In the genomic region with DNA sequence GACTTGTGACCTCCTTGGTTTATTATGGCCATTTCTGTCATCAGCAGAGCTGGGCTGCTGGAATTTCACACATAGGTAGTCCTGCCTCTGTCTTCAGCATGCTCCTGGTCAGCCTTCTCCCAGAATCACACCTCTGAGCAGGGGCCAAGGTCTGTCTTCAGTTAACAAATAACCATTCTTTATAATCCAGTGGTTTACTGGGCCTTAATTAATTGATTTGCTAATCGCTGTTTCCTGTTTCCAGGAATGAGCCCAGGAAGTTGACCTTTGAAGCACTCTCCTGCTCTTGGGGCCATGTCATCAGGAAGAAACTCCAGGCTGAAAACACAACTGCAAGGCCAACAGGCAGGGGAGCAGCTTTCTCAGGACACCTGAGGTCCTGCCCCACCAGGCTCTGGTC, we compare ENCODE assay signal across 22 cellular contexts.
DNase-seq lines count a peak whose midpoint lies in the region; ATAC-seq and TF ChIP-seq lines count a peak whose summit lies in the region.
"Had no signal": no experiment of that assay in that cellular context is flagged by ENCODE, and none has a peak within 500 bp of the region (broad histone marks: within the 10 kb centered on the region; RNA-seq: fewer than 3 reads in every experiment).

No MANE protein-coding gene starts in this region.

- CTCF ChIA-PET in Caco-2 (lab: Charles Lee), result interaction anchor here (0.6 kb wide), 1 partner anchor 121 kb away, joined by 4 read pairs; no protein-coding TSS in a partner anchor
- CTCF ChIA-PET in OCI-LY7 (lab: Charles Lee; ENCODE audit: unreplicated experiment), result no interaction called here

- POLR2A ChIA-PET in Caco-2 (lab: Charles Lee), result no interaction called here
- POLR2A ChIA-PET in OCI-LY7 (lab: Charles Lee), result interaction anchor here (0.9 to 1.4 kb wide), 2 partner anchors 10 to 198 kb away, joined by 3 to 5 read pairs; no protein-coding TSS in a partner anchor

- H3K9me3 ChIP-seq in Caco-2 (no peaks in the 10 kb centered on the region), OCI-LY7 (ENCODE audit: low read length) (no peaks in the 10 kb centered on the region), hepatocyte (ENCODE audit: low read depth) (no peaks in the 10 kb centered on the region), neural progenitor cell (ENCODE audit: low read depth) (no peaks in the 10 kb centered on the region)
- H3K9me3 ChIP-seq: SJSA1 had no signal

- WGBS in hepatocyte (ENCODE audit: low lambda C conversion rate, missing lambda C conversion rate), result 76% methylated on average over 1 of the region's 1 CpG

- no peaks in the 10 kb centered on the region for H3K9me2 ChIP-seq in OCI-LY7 (ENCODE audit: insufficient read depth, low read length)
- no peaks in the 10 kb centered on the region for H3K9me2 ChIP-seq in hepatocyte (replicated peaks; ENCODE audit: insufficient read depth)

- no peaks in the 10 kb centered on the region for H3K9me3 Mint-ChIP-seq in Caco-2 (ENCODE audit: unreplicated experiment)
- peaks cover 1% of the 10 kb centered on the region for H3K9me3 Mint-ChIP-seq in neural progenitor cell

- no peak overlapping the region for H2AFZ ChIP-seq in OCI-LY7 (ENCODE audit: low read length)
- no peak overlapping the region for H2AFZ ChIP-seq in hepatocyte
- H2AFZ ChIP-seq in neural progenitor cell (replicated peaks), result no peak overlapping the region
- H2AFZ ChIP-seq: GM23248 had no signal

- H3K9ac ChIP-seq in neural progenitor cell, result no peak overlapping the region
- H3K9ac ChIP-seq: GM23248 had no signal

- no peak for ATAC-seq in HG02938 (IDR thresholded peaks at IDR 0.05; ENCODE audit: unreplicated experiment)

- H3K4me3 ChIP-seq in Caco-2 (ENCODE audit: low read depth, low read length) (no peak overlapping the region), OCI-LY7 (ENCODE audit: low read depth, low read length, poor library complexity, severe bottlenecking) (no peak overlapping the region), hepatocyte (no peak overlapping the region), neural progenitor cell (no peak overlapping the region)
- H3K4me3 ChIP-seq: GM23248, SJSA1 had no signal

- H3K4me3 Mint-ChIP-seq in Caco-2 (ENCODE audit: unreplicated experiment), result no peak overlapping the region
- H3K4me3 Mint-ChIP-seq in neural progenitor cell, result no peak overlapping the region
- H3K4me3 Mint-ChIP-seq: H9 had no signal

- BruUV-seq in Caco-2 (replicated peaks; lab: Mats Ljungman, UMichigan) (no TSS peak), OCI-LY7 (replicated peaks; lab: Mats Ljungman, UMichigan) (no TSS peak)

- H3K36me3 Mint-ChIP-seq in Caco-2 (ENCODE audit: insufficient read depth, unreplicated experiment), result no peaks in the 10 kb centered on the region
- no peaks in the 10 kb centered on the region for H3K36me3 Mint-ChIP-seq in neural progenitor cell

- H4K20me1 ChIP-seq in OCI-LY7 (ENCODE audit: insufficient read depth, low read length) (no peaks in the 10 kb centered on the region), hepatocyte (ENCODE audit: insufficient read depth, poor library complexity, severe bottlenecking) (no peaks in the 10 kb centered on the region), neural progenitor cell (ENCODE audit: low read depth) (no peaks in the 10 kb centered on the region)

- intact Hi-C loops in Caco-2 (cut with micrococcal nuclease; ENCODE audit: unreplicated experiment), result no loop called here
- intact Hi-C loops in OCI-LY7 (cut with micrococcal nuclease; ENCODE audit: unreplicated experiment), result no loop called here

- TF ChIP-seq CTCF in Caco-2 (IDR thresholded peaks at IDR 0.05; ENCODE audit: insufficient read depth in 1 of 2, low read depth in 1 of 2, low read length in 1 of 2, severe bottlenecking in 1 of 2, unreplicated experiment in 1 of 2) (no peak), OCI-LY7 (conservative IDR thresholded peaks at IDR 0.05; ENCODE audit: low read length) (no peak), hepatocyte (IDR thresholded peaks at IDR 0.05; ENCODE audit: poor library complexity) (no peak), neural progenitor cell (IDR thresholded peaks at IDR 0.05) (no peak)

- DNase-seq in Caco-2, result no peak
- no peak for DNase-seq in OCI-LY7 (ENCODE audit: low spot score)
- DNase-seq in hepatocyte (ENCODE audit: low spot score), result peak; percentile 11
- no peak for DNase-seq in neural progenitor cell (ENCODE audit: low spot score)
- DNase-seq in substantia nigra (lab: John Stamatoyannopoulos, UW), result no peak
- no peak for DNase-seq in nucleus accumbens (lab: John Stamatoyannopoulos, UW)
- no peak for DNase-seq in germinal center (ENCODE audit: low spot score)
- DNase-seq: 8988T; ACHN; DMS153; GM23248; H9; NCI-H1092; NCI-H1417 treated with DMSO at 0.1 percent for 48 hours; NCI-H187 treated with DMSO at 0.1 percent for 48 hours; NCI-H524 treated with DMSO at 0.1 percent for 48 hours; NCI-H774; NK-92 treated with Interleukin-12 subunit alpha and Interleukin-12 subunit beta, amount 100 ng/mL, for 24 hours; Right ventricle myocardium superior; RPMI8226 had no signal

- H3F3A ChIP-seq in neural progenitor cell (ENCODE audit: low read depth), result no peaks in the 10 kb centered on the region

- H3K27ac Mint-ChIP-seq in Caco-2 (ENCODE audit: unreplicated experiment) (peak overlapping the region; percentile 38), neural progenitor cell (peak overlapping the region; percentile 6)

- H3K4me2 ChIP-seq in OCI-LY7 (ENCODE audit: low read length) (0 out of 2 replicates have a peak overlapping the region, but pooled peaks have one; percentile 3), hepatocyte (no peak overlapping the region), neural progenitor cell (no peak overlapping the region)

- H3K4me1 Mint-ChIP-seq in Caco-2 (ENCODE audit: low read depth, unreplicated experiment) (peaks cover 6% of the 10 kb centered on the region), neural progenitor cell (peaks cover 20% of the 10 kb centered on the region)

- H3K4me1 ChIP-seq in Caco-2, result no peaks in the 10 kb centered on the region
- peaks cover 14% of the 10 kb centered on the region for H3K4me1 ChIP-seq in OCI-LY7 (ENCODE audit: insufficient read depth, low read length, poor library complexity, severe bottlenecking)
- H3K4me1 ChIP-seq in hepatocyte (ENCODE audit: insufficient read depth), result peaks cover 3% of the 10 kb centered on the region
- H3K4me1 ChIP-seq in neural progenitor cell, result peaks cover 4% of the 10 kb centered on the region

- H3K36me3 ChIP-seq in Caco-2 (ENCODE audit: control insufficient read depth, insufficient read depth, low read length) (no peaks in the 10 kb centered on the region), OCI-LY7 (ENCODE audit: insufficient read depth, low read length) (no peaks in the 10 kb centered on the region), hepatocyte (replicated peaks; ENCODE audit: insufficient read depth, low read depth) (no peaks in the 10 kb centered on the region), neural progenitor cell (no peaks in the 10 kb centered on the region)
- H3K36me3 ChIP-seq: SJSA1 had no signal

- H3K79me2 ChIP-seq in OCI-LY7 (ENCODE audit: insufficient read depth, low read depth, low read length), result no peaks in the 10 kb centered on the region
- H3K79me2 ChIP-seq in hepatocyte, result no peaks in the 10 kb centered on the region
- no peaks in the 10 kb centered on the region for H3K79me2 ChIP-seq in neural progenitor cell (ENCODE audit: low read depth)

- H3K27me3 Mint-ChIP-seq in Caco-2 (ENCODE audit: insufficient read depth, unreplicated experiment), result no peaks in the 10 kb centered on the region
- H3K27me3 Mint-ChIP-seq in neural progenitor cell (ENCODE audit: insufficient read depth, low read depth), result no peaks in the 10 kb centered on the region

- H3K27me3 ChIP-seq in Caco-2 (replicated peaks; ENCODE audit: control insufficient read depth, insufficient read depth, low read length) (no peaks in the 10 kb centered on the region), hepatocyte (no peaks in the 10 kb centered on the region), neural progenitor cell (no peaks in the 10 kb centered on the region)
- H3K27me3 ChIP-seq: SJSA1 had no signal

- H3K27ac ChIP-seq in OCI-LY7 (ENCODE audit: low read depth, low read length, poor library complexity, severe bottlenecking), result no peak overlapping the region
- no peak overlapping the region for H3K27ac ChIP-seq in hepatocyte
- no peak overlapping the region for H3K27ac ChIP-seq in neural progenitor cell
- H3K27ac ChIP-seq in substantia nigra (ENCODE audit: low read depth, low read length, poor library complexity, severe bottlenecking), result no peak overlapping the region
- H3K27ac ChIP-seq: GM23248, SJSA1 had no signal
